ENCODE assay signal across 11 cellular contexts in genomic region chr5:140840978-140841962, GRCh38. TPM values are rescaled to one million over a fixed set of nuclear protein-coding genes. Genes with fewer than 3 reads are reported as not detected.
DNase-seq lines count a peak whose midpoint lies in the region; ATAC-seq, FAIRE-seq and TF ChIP-seq lines count a peak whose summit lies in the region.
"Had no signal": no experiment of that assay in that cellular context is flagged by ENCODE, and none has a peak within 500 bp of the region (broad histone marks: within the 10 kb centered on the region; RNA-seq: fewer than 3 reads in every experiment).

PCDHA8 (plus strand) TSS chr5:140841187; CDS start chr5:140841322, 135 bp downstream.

- H3K4me2 ChIP-seq in neural cell (ENCODE audit: low read length), result no peak within 1 kb of the TSS

- H3K27me3 ChIP-seq in adipocyte (replicated peaks; ENCODE audit: control insufficient read depth, insufficient read depth, low read length), result no peaks in the 10 kb centered on the region
- H3K27me3 ChIP-seq in neural cell (ENCODE audit: insufficient read depth, low read depth, low read length), result no peaks in the 10 kb centered on the region
- peaks cover 0 to 92% (median 36%) of the 10 kb centered on the region in 7 donors for H3K27me3 ChIP-seq in heart right ventricle
- no peaks in the 10 kb centered on the region for H3K27me3 ChIP-seq in small intestine (ENCODE audit: control insufficient read depth in 2 of 2, insufficient read depth in 2 of 2, low read length in 2 of 2)
- H3K27me3 ChIP-seq: colonic mucosa, SJCRH30 had no signal

- no peak for TF ChIP-seq EP300 in neural cell (conservative IDR thresholded peaks at IDR 0.05; ENCODE audit: poor library complexity, severe bottlenecking)

- TF ChIP-seq CTCF in neural cell (IDR thresholded peaks at IDR 0.05; ENCODE audit: poor library complexity, severe bottlenecking), result no peak
- peak in 3 of 9 donors; percentile 3 to 20 (median 14) for TF ChIP-seq CTCF in heart right ventricle (IDR thresholded peaks at IDR 0.05)

- FAIRE-seq in small intestine (lab: Jason Lieb, UNC), result no peak

- peak; percentile 23 for DNase-seq in NK-92 treated with Interleukin-12 subunit alpha and Interleukin-12 subunit beta, amount 100 ng/mL, for 24 hours (lab: John Stamatoyannopoulos, UW)
- DNase-seq in NK-92 (lab: John Stamatoyannopoulos, UW; ENCODE audit: unreplicated experiment) (no peak), NCI-H1694 treated with DMSO at 0.1 percent for 48 hours (lab: John Stamatoyannopoulos, UW) (peak; percentile 56), adipocyte (ENCODE audit: low read depth) (peak; percentile 4), heart right ventricle (no peak), small intestine (no peak)
- DNase-seq: colonic mucosa; stimulated activated naive CD4-positive, alpha-beta T cell had no signal

- H3K27ac ChIP-seq in neural cell (ENCODE audit: low read length) (no peak within 1 kb of the TSS), heart right ventricle (no peak within 1 kb of the TSS), small intestine (ENCODE audit: low read depth in 1 of 2, low read length in 1 of 2) (no peak within 1 kb of the TSS)
- H3K27ac ChIP-seq: colonic mucosa, SJCRH30 had no signal

- H3K79me2 ChIP-seq in neural cell (replicated peaks; ENCODE audit: insufficient read depth, low read length), result peaks cover 14% of the 10 kb centered on the region

- H3K4me3 ChIP-seq in adipocyte (ENCODE audit: low read length) (no peak within 1 kb of the TSS), neural cell (ENCODE audit: low read length) (peak within 1 kb of the TSS; percentile 31), heart right ventricle (no peak within 1 kb of the TSS), small intestine (ENCODE audit: low read depth in 1 of 2, low read length in 2 of 2) (no peak within 1 kb of the TSS)
- H3K4me3 ChIP-seq: colonic mucosa, SJCRH30 had no signal

- H3K9ac ChIP-seq in adipocyte (ENCODE audit: low read length), result no peak within 1 kb of the TSS
- no peak within 1 kb of the TSS for H3K9ac ChIP-seq in neural cell (ENCODE audit: low read length)

- H3K36me3 ChIP-seq in adipocyte (ENCODE audit: control insufficient read depth, insufficient read depth, low read length, severe bottlenecking) (no peaks in the 10 kb centered on the region), neural cell (ENCODE audit: insufficient read depth, low read length) (peaks cover 17% of the 10 kb centered on the region), heart right ventricle (no peaks in the 10 kb centered on the region), small intestine (ENCODE audit: control insufficient read depth in 2 of 2, insufficient read depth in 2 of 2, low read length in 2 of 2) (no peaks in the 10 kb centered on the region)
- H3K36me3 ChIP-seq: colonic mucosa, SJCRH30 had no signal

- H3K9me3 ChIP-seq in adipocyte (ENCODE audit: control insufficient read depth, low read length) (peaks cover 4% of the 10 kb centered on the region), neural cell (ENCODE audit: low read length) (peaks cover 10% of the 10 kb centered on the region), heart right ventricle (peaks cover 0 to 57% (median 8%) of the 10 kb centered on the region in 11 donors), small intestine (ENCODE audit: control insufficient read depth, low read depth) (no peaks in the 10 kb centered on the region)
- H3K9me3 ChIP-seq: colonic mucosa, SJCRH30 had no signal

- no peak for ATAC-seq in heart right ventricle
- no peak for ATAC-seq in GM21447 (IDR thresholded peaks at IDR 0.05; ENCODE audit: unreplicated experiment)

- no peaks in the 10 kb centered on the region for H3K9me2 ChIP-seq in neural cell (ENCODE audit: insufficient read depth, low read length)

- H2AFZ ChIP-seq in neural cell (ENCODE audit: low read depth, low read length), result no peak within 1 kb of the TSS

- no peaks in the 10 kb centered on the region for H3F3A ChIP-seq in neural cell (ENCODE audit: insufficient read depth, low read length, poor library complexity, severe bottlenecking)

- 16 to 21% methylated on average over 42 to 47 of the region's 47 CpGs for WGBS in heart right ventricle, 2 donors
- 24 to 48% (median 32%) methylated on average over 42 to 47 of the region's 47 CpGs for WGBS in small intestine, 3 donors

- H3K4me1 ChIP-seq in adipocyte (ENCODE audit: control insufficient read depth, insufficient read depth, low read length), result no peaks in the 10 kb centered on the region
- no peaks in the 10 kb centered on the region for H3K4me1 ChIP-seq in heart right ventricle
- H3K4me1 ChIP-seq in small intestine (ENCODE audit: control insufficient read depth in 2 of 2, insufficient read depth in 1 of 2, low read depth in 1 of 2, low read length in 1 of 2), result no peaks in the 10 kb centered on the region
- H3K4me1 ChIP-seq: colonic mucosa, SJCRH30 had no signal

- TF ChIP-seq RAD21 in neural cell (conservative IDR thresholded peaks at IDR 0.05), result no peak

- intact Hi-C loops in heart right ventricle (cut with DNase I), result no loop called here

- no peaks in the 10 kb centered on the region for H4K20me1 ChIP-seq in neural cell (ENCODE audit: insufficient read depth)

TF ChIP-seq in neural cell, 6 proteins besides CTCF, POLR2A, EP300 and RAD21:
- TF ChIP-seq POLR2AphosphoS5 (IDR thresholded peaks at IDR 0.05), result no peak
- TF ChIP-seq SMC3 (conservative IDR thresholded peaks at IDR 0.05; ENCODE audit: poor library complexity), result no peak
- TF ChIP-seq EZH2 (IDR thresholded peaks at IDR 0.05; ENCODE audit: borderline replicate concordance, insufficient read depth, low read length, poor library complexity, severe bottlenecking), result no peak
- no peak for TF ChIP-seq MXI1 (conservative IDR thresholded peaks at IDR 0.05; ENCODE audit: poor library complexity, severe bottlenecking)
- TF ChIP-seq, protein P1, sequence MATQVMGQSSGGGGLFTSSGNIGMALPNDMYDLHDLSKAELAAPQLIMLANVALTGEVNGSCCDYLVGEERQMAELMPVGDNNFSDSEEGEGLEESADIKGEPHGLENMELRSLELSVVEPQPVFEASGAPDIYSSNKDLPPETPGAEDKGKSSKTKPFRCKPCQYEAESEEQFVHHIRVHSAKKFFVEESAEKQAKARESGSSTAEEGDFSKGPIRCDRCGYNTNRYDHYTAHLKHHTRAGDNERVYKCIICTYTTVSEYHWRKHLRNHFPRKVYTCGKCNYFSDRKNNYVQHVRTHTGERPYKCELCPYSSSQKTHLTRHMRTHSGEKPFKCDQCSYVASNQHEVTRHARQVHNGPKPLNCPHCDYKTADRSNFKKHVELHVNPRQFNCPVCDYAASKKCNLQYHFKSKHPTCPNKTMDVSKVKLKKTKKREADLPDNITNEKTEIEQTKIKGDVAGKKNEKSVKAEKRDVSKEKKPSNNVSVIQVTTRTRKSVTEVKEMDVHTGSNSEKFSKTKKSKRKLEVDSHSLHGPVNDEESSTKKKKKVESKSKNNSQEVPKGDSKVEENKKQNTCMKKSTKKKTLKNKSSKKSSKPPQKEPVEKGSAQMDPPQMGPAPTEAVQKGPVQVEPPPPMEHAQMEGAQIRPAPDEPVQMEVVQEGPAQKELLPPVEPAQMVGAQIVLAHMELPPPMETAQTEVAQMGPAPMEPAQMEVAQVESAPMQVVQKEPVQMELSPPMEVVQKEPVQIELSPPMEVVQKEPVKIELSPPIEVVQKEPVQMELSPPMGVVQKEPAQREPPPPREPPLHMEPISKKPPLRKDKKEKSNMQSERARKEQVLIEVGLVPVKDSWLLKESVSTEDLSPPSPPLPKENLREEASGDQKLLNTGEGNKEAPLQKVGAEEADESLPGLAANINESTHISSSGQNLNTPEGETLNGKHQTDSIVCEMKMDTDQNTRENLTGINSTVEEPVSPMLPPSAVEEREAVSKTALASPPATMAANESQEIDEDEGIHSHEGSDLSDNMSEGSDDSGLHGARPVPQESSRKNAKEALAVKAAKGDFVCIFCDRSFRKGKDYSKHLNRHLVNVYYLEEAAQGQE (IDR thresholded peaks at IDR 0.05; ENCODE audit: borderline replicate concordance), result no peak
- no peak for TF ChIP-seq TAF1 (IDR thresholded peaks at IDR 0.05; ENCODE audit: low read depth)

RNA-seq across cellular contexts. Expression of gene PCDHA8, which starts in this region (rescaled TPM):
- polyA plus RNA-seq in neural cell (0.66 and 1.4 TPM in 2 replicates), heart right ventricle (not detected), small intestine (under 1 TPM in 1 of 3 donors, not detected in 2; 0.04 TPM)
- 19.0 and 25.6 TPM in 2 replicates for polyA minus RNA-seq in neural cell
- total RNA-seq in heart right ventricle, result under 1 TPM in 2 of 10 donors, not detected in 8; 0.04 to 0.13 TPM

Comparison
In these comparisons a context has a peak if more than half of its experiments do, and no peak if none do; other contexts are left out.
1. DNase-seq: peak in NK-92 treated with Interleukin-12 subunit alpha and Interleukin-12 subunit beta, amount 100 ng/mL, for 24 hours (single experiment), NCI-H1694 treated with DMSO at 0.1 percent for 48 hours (single experiment) and adipocyte (single experiment); none in NK-92 (single experiment), heart right ventricle (0 of 2) and small intestine (single experiment).